Comparison of ENCODE assay signal across 22 cellular contexts in genomic region chr11:83367745-83368144, GRCh38.
"Had no signal": no experiment of that assay in that cellular context is flagged by ENCODE, and none has a peak within 500 bp of the region (broad histone marks: within the 10 kb centered on the region; RNA-seq: fewer than 3 reads in every experiment).

No MANE protein-coding gene starts in this region.

- H3K36me3 Mint-ChIP-seq: activated naive CD4-positive, alpha-beta T cell treated with anti-CD3 and anti-CD28 coated beads, Interleukin-2, amount 10 ng/mL, durations not matched to agents 7 days and 5 days; activated naive CD8-positive, alpha-beta T cell treated with anti-CD3 and anti-CD28 coated beads for 36 hours had no signal

- H3K27me3 Mint-ChIP-seq: activated CD4-positive, alpha-beta memory T cell treated with anti-CD3 and anti-CD28 coated beads, Interleukin-2, amount 10 ng/mL, durations not matched to agents 7 days and 5 days; activated CD4-positive, alpha-beta T cell treated with anti-CD3 and anti-CD28 coated beads for 36 hours; activated naive CD4-positive, alpha-beta T cell treated with anti-CD3 and anti-CD28 coated beads, Interleukin-2, amount 10 ng/mL, durations not matched to agents 7 days and 5 days; activated naive CD8-positive, alpha-beta T cell treated with anti-CD3 and anti-CD28 coated beads for 36 hours; T-helper 17 cell had no signal

- ATAC-seq: activated CD4-positive, alpha-beta T cell treated with anti-CD3 and anti-CD28 coated beads for 36 hours; PC-3; T-helper 17 cell had no signal

- H3K27ac ChIP-seq: WERI-Rb-1 had no signal

- H3K4me3 Mint-ChIP-seq: activated CD4-positive, alpha-beta memory T cell treated with anti-CD3 and anti-CD28 coated beads, Interleukin-2, amount 10 ng/mL, durations not matched to agents 7 days and 5 days; activated CD4-positive, alpha-beta T cell treated with anti-CD3 and anti-CD28 coated beads for 36 hours; activated naive CD4-positive, alpha-beta T cell treated with anti-CD3 and anti-CD28 coated beads, Interleukin-2, amount 10 ng/mL, durations not matched to agents 7 days and 5 days; activated naive CD8-positive, alpha-beta T cell treated with anti-CD3 and anti-CD28 coated beads for 36 hours; T-helper 17 cell had no signal

- H3K4me1 Mint-ChIP-seq: activated CD4-positive, alpha-beta memory T cell treated with anti-CD3 and anti-CD28 coated beads, Interleukin-2, amount 10 ng/mL, durations not matched to agents 7 days and 5 days; activated CD4-positive, alpha-beta T cell treated with anti-CD3 and anti-CD28 coated beads for 36 hours; activated naive CD4-positive, alpha-beta T cell treated with anti-CD3 and anti-CD28 coated beads, Interleukin-2, amount 10 ng/mL, durations not matched to agents 7 days and 5 days; activated naive CD8-positive, alpha-beta T cell treated with anti-CD3 and anti-CD28 coated beads for 36 hours; T-helper 17 cell had no signal

- H3K36me3 ChIP-seq: WERI-Rb-1 had no signal

- DNase-seq: activated CD4-positive, alpha-beta memory T cell treated with anti-CD3 and anti-CD28 coated beads, Interleukin-2, amount 10 ng/mL, durations not matched to agents 7 days and 5 days; activated CD4-positive, alpha-beta T cell treated with anti-CD3 and anti-CD28 coated beads for 36 hours; activated CD4-positive, alpha-beta T cell treated with anti-CD3 and anti-CD28 coated beads, Interleukin-2, amount 50 U/mL, for 1 hour; activated gamma-delta T cell treated with Interleukin-2 at 50 U/mL for 16 hours; activated naive CD4-positive, alpha-beta T cell treated with anti-CD3 and anti-CD28 coated beads, Interleukin-2, amount 10 ng/mL, durations not matched to agents 7 days and 5 days; activated naive CD8-positive, alpha-beta T cell treated with anti-CD3 and anti-CD28 coated beads for 36 hours; activated T-cell treated with anti-CD3 and anti-CD28 coated beads for 4 hours; activated T-cell treated with anti-CD3 and anti-CD28 coated beads, Interleukin-2, amount 50 U/mL, for 48 hours; cerebellar nuclear complex; MM.1S; NCI-H1105 treated with DMSO at 0.1 percent for 48 hours; NCI-H1436 treated with DMSO at 0.1 percent for 48 hours; NCI-H187; NCI-H2081; NCI-H446; NCI-H524; PC-3; SIG-M5; T-helper 17 cell; T-helper 9 cell; WERI-Rb-1 had no signal

- H3K27ac Mint-ChIP-seq: activated CD4-positive, alpha-beta memory T cell treated with anti-CD3 and anti-CD28 coated beads, Interleukin-2, amount 10 ng/mL, durations not matched to agents 7 days and 5 days; activated CD4-positive, alpha-beta T cell treated with anti-CD3 and anti-CD28 coated beads for 36 hours; activated naive CD4-positive, alpha-beta T cell treated with anti-CD3 and anti-CD28 coated beads, Interleukin-2, amount 10 ng/mL, durations not matched to agents 7 days and 5 days; activated naive CD8-positive, alpha-beta T cell treated with anti-CD3 and anti-CD28 coated beads for 36 hours; activated T-helper 2 cell treated with anti-CD3 and anti-CD28 coated beads, Interferon-gamma antibody, Interleukin-2, Interleukin-4, amounts not matched to agents 10 μg/mL and 5 μg/mL and 100 μg/mL, durations not matched to agents 14 hours and 24 hours and 36 hours; T-helper 17 cell had no signal
